12 cellular contexts compared by ENCODE assay signal in genomic region chr4:54902261-54902660, GRCh38.
DNase-seq lines count a peak whose midpoint lies in the region; ATAC-seq and TF ChIP-seq lines count a peak whose summit lies in the region.
"Had no signal": no experiment of that assay in that cellular context is flagged by ENCODE, and none has a peak within 500 bp of the region (broad histone marks: within the 10 kb centered on the region; RNA-seq: fewer than 3 reads in every experiment).

No MANE protein-coding gene starts in this region.

- H2AFZ ChIP-seq in GM23338 = peak overlapping the region; percentile 82

- TF ChIP-seq CTCF in AG04449 (IDR thresholded peaks at IDR 0.05; ENCODE audit: insufficient read depth, low read length, missing control alignments) = no peak
- no peak for TF ChIP-seq CTCF in GM23338 (conservative IDR thresholded peaks at IDR 0.05; ENCODE audit: low read depth in 2 of 2)

- H3K4me3 Mint-ChIP-seq in GM23338 = no peak overlapping the region
- H3K4me3 Mint-ChIP-seq: activated CD4-positive, alpha-beta memory T cell treated with anti-CD3 and anti-CD28 coated beads for 36 hours had no signal

- no peak for ATAC-seq in GM23338

- no peaks in the 10 kb centered on the region; the same call in 1 of the 2 replicates for H3K9me2 ChIP-seq in GM23338 (ENCODE audit: insufficient read depth)

- peaks cover 2% of the 10 kb centered on the region for H3K27me3 Mint-ChIP-seq in GM23338 (ENCODE audit: insufficient read depth, low read depth, poor library complexity)
- H3K27me3 Mint-ChIP-seq: progenitor cell of endocrine pancreas had no signal

- no peaks in the 10 kb centered on the region for H3K4me1 Mint-ChIP-seq in GM23338

- no peaks in the 10 kb centered on the region for H3K4me1 ChIP-seq in GM23338 (ENCODE audit: insufficient read depth)

- H3K4me3 ChIP-seq in AG04449 (ENCODE audit: low read depth, low read length) (no peak overlapping the region), GM23338 (no peak overlapping the region)

- H3K4me2 ChIP-seq in GM23338 = no peak overlapping the region

- H3K27me3 ChIP-seq in GM23338 (ENCODE audit: insufficient read depth) = no peaks in the 10 kb centered on the region

- H3F3A ChIP-seq in GM23338 (replicated peaks; ENCODE audit: low read depth) = no peaks in the 10 kb centered on the region

- DNase-seq in AG04449 (ENCODE audit: low read depth, low spot score) = peak; percentile 26
- no peak for DNase-seq in GM23338 (ENCODE audit: low spot score)
- DNase-seq in SW480 (ENCODE audit: low spot score) = peak; percentile 55
- DNase-seq in foreskin melanocyte = peak; percentile 79
- no peak for DNase-seq in Ammon's horn (ENCODE audit: low spot score)
- DNase-seq in KG1 (lab: John Stamatoyannopoulos, UW) = no peak
- no peak for DNase-seq in NCI-H2227 (lab: John Stamatoyannopoulos, UW; ENCODE audit: unreplicated experiment)
- DNase-seq in DMS153 (lab: John Stamatoyannopoulos, UW) = no peak
- DNase-seq: activated CD4-positive, alpha-beta memory T cell treated with anti-CD3 and anti-CD28 coated beads for 36 hours; activated T-cell treated with anti-CD3 and anti-CD28 coated beads, Interleukin-2, amount 50 U/mL, for 48 hours; substantia nigra had no signal

- peaks cover 1% of the 10 kb centered on the region; the same call in 2 of the 3 replicates for H3K9me3 Mint-ChIP-seq in GM23338

- no peak overlapping the region for H3K27ac Mint-ChIP-seq in GM23338
- H3K27ac Mint-ChIP-seq: activated CD4-positive, alpha-beta memory T cell treated with anti-CD3 and anti-CD28 coated beads for 36 hours; progenitor cell of endocrine pancreas had no signal

- no peaks in the 10 kb centered on the region for H4K20me1 ChIP-seq in GM23338 (replicated peaks; ENCODE audit: insufficient read depth)

- H3K36me3 ChIP-seq in GM23338 (ENCODE audit: insufficient read depth) = no peaks in the 10 kb centered on the region

- no peaks in the 10 kb centered on the region for H3K36me3 Mint-ChIP-seq in GM23338 (ENCODE audit: low read depth)

- H3K27ac ChIP-seq in GM23338 (ENCODE audit: low read depth) = no peak overlapping the region

- no peaks in the 10 kb centered on the region for H3K79me2 ChIP-seq in GM23338 (replicated peaks; ENCODE audit: insufficient read depth)

- CTCF ChIA-PET in AG04449 (lab: Yijun Ruan, JAX) = interaction anchor here (1.2 kb wide), 1 partner anchor 14 kb away, joined by 3 read pairs; no protein-coding TSS in a partner anchor

- POLR2A ChIA-PET in AG04449 (lab: Yijun Ruan, JAX) = no interaction called here

TF ChIP-seq in GM23338, 12 proteins besides CTCF, POLR2A, EP300 and RAD21:
- TF ChIP-seq ZNF462 (CRISPR knock-in tag; IDR thresholded peaks at IDR 0.05) (no peak), ETS1 (IDR thresholded peaks at IDR 0.05) (no peak), JUNB (IDR thresholded peaks at IDR 0.05; ENCODE audit: unreplicated experiment) (no peak), EZH2 (IDR thresholded peaks at IDR 0.05; ENCODE audit: low read depth, unreplicated experiment) (no peak), NANOG (IDR thresholded peaks at IDR 0.05; ENCODE audit: borderline replicate concordance) (no peak), EZH2phosphoT487 (IDR thresholded peaks at IDR 0.05; ENCODE audit: unreplicated experiment) (no peak), ZNF114 (CRISPR knock-in tag; IDR thresholded peaks at IDR 0.05) (no peak), CREB1 (CRISPR knock-in tag; IDR thresholded peaks at IDR 0.05; ENCODE audit: low read depth) (no peak), STAT1 (IDR thresholded peaks at IDR 0.05; ENCODE audit: unreplicated experiment) (no peak)

Comparison
In these comparisons a context has a peak if more than half of its experiments do, and no peak if none do; other contexts are left out.
1. DNase-seq: peak in AG04449 (single experiment), SW480 (single experiment) and foreskin melanocyte (single experiment); none in GM23338 (single experiment), Ammon's horn (single experiment), KG1 (single experiment), NCI-H2227 (single experiment) and DMS153 (single experiment).